In genomic region chr10:78750418-78750817, GRCh38 we compare ENCODE assay signal across 23 cellular contexts.
"Had no signal": no experiment of that assay in that cellular context is flagged by ENCODE, and none has a peak within 500 bp of the region (broad histone marks: within the 10 kb centered on the region; RNA-seq: fewer than 3 reads in every experiment).

No MANE protein-coding gene starts in this region.

- H3K4me2 ChIP-seq: hepatocyte had no signal

- H3K4me1 ChIP-seq: foreskin keratinocyte, psoas muscle, transverse colon, upper lobe of right lung, uterus had no signal

- H3K27ac ChIP-seq: esophagus muscularis mucosa, foreskin keratinocyte, gastroesophageal sphincter, heart left ventricle, hepatocyte, ovary, psoas muscle, suprapubic skin, transverse colon, upper lobe of right lung, uterus had no signal

- H3K9me3 ChIP-seq: esophagus muscularis mucosa, gastroesophageal sphincter, heart left ventricle, ovary, psoas muscle, suprapubic skin, transverse colon, upper lobe of right lung, uterus had no signal

- DNase-seq: dermis blood vessel endothelial cell; effector memory CD4-positive, alpha-beta T cell; foreskin keratinocyte; heart left ventricle; kidney; natural killer cell; occipital lobe; ovary; posterior cingulate gyrus; psoas muscle; right cardiac atrium; small intestine; stimulated activated CD4-positive, alpha-beta T cell treated with anti-CD3 and anti-CD28 coated beads, Interleukin-15, amount 100 ng/mL, for 24 hours; stimulated activated CD4-positive, alpha-beta T cell treated with anti-CD3 and anti-CD28 coated beads, Interleukin-2, amount 100 ng/mL, for 48 hours; stimulated activated naive CD4-positive, alpha-beta T cell; transverse colon; upper lobe of right lung; uterus had no signal

- H3K4me3 ChIP-seq: esophagus muscularis mucosa, gastroesophageal sphincter, heart left ventricle, hepatocyte, lung, ovary, psoas muscle, suprapubic skin, transverse colon, upper lobe of right lung, uterus had no signal

- H2AFZ ChIP-seq: hepatocyte had no signal

- H3K79me2 ChIP-seq: hepatocyte had no signal

- H3K36me3 ChIP-seq: esophagus muscularis mucosa, gastroesophageal sphincter, heart left ventricle, ovary, suprapubic skin, transverse colon, upper lobe of right lung, uterus had no signal
